Comparison of ENCODE assay signal across 9 cellular contexts in genomic region chr12:50132505-50133135, GRCh38. TPM values are rescaled to one million over a fixed set of nuclear protein-coding genes. Genes with fewer than 3 reads are reported as not detected.
DNase-seq lines count a peak whose midpoint lies in the region; ATAC-seq and TF ChIP-seq lines count a peak whose summit lies in the region.
"Had no signal": no experiment of that assay in that cellular context is flagged by ENCODE, and none has a peak within 500 bp of the region (broad histone marks: within the 10 kb centered on the region; RNA-seq: fewer than 3 reads in every experiment).

No MANE protein-coding gene starts in this region.

- H3K4me3 ChIP-seq in NB4 (ENCODE audit: low read depth, low read length) (no peak overlapping the region), body of pancreas (no peak overlapping the region)
- H3K4me3 ChIP-seq: A549 had no signal

- no peaks in the 10 kb centered on the region for H3K9me3 Mint-ChIP-seq in memory B cell

- H3K36me3 ChIP-seq in body of pancreas (replicated peaks in 1 of 2; ENCODE audit: insufficient read depth in 1 of 2, low read depth in 2 of 2) = peaks cover 0 to 11% of the 10 kb centered on the region in 2 donors

- no peak overlapping the region for H3K4me3 Mint-ChIP-seq in memory B cell

- TF ChIP-seq POLR2A in NB4 (IDR thresholded peaks at IDR 0.05; ENCODE audit: extremely low read depth, insufficient read length) = no peak
- no peak for TF ChIP-seq POLR2A in body of pancreas (IDR thresholded peaks at IDR 0.05)

- DNase-seq in DMS153 (lab: John Stamatoyannopoulos, UW) = peak; percentile 2
- DNase-seq in DMS153 treated with DMSO at 0.1 percent for 48 hours (lab: John Stamatoyannopoulos, UW; ENCODE audit: unreplicated experiment) = no peak
- DNase-seq in NB4 (ENCODE audit: low read depth) = peak; percentile 76
- DNase-seq in body of pancreas = no peak
- DNase-seq in memory B cell (ENCODE audit: low spot score in 2 of 2) = no peak
- DNase-seq in LoVo (ENCODE audit: low spot score) = no peak
- no peak for DNase-seq in stimulated activated CD4-positive, alpha-beta T cell treated with anti-CD3 and anti-CD28 coated beads, Interleukin-4, amount 100 ng/mL, for 24 hours
- DNase-seq in activated CD4-positive, CD25-positive, alpha-beta regulatory T cell (lab: John Stamatoyannopoulos, UW) = no peak

- WGBS in body of pancreas, 2 donors = 52 to 72% methylated on average over 2 of the region's 2 CpGs

- TF ChIP-seq CTCF in NB4 (IDR thresholded peaks at IDR 0.05; ENCODE audit: low read depth, low read length) (peak; percentile 57), body of pancreas (IDR thresholded peaks at IDR 0.05) (peak in 5 of 7 experiments; percentile 24 to 70 (median 47))

- H3K27me3 ChIP-seq in body of pancreas = no peaks in the 10 kb centered on the region

- peak overlapping the region; percentile 16 for H3K27ac Mint-ChIP-seq in memory B cell

- no peaks in the 10 kb centered on the region for H3K9me3 ChIP-seq in body of pancreas
- H3K9me3 ChIP-seq: A549 had no signal

- peaks cover 41% of the 10 kb centered on the region for H3K36me3 Mint-ChIP-seq in memory B cell

- H3K27me3 Mint-ChIP-seq in memory B cell = no peaks in the 10 kb centered on the region

- H3K4me1 ChIP-seq in body of pancreas = no peaks in the 10 kb centered on the region
- H3K4me1 ChIP-seq: A549 had no signal

- intact Hi-C loops in body of pancreas (cut with DNase I) = no loop called here

- H3K27ac ChIP-seq in body of pancreas = no peak overlapping the region
- H3K27ac ChIP-seq: A549 had no signal

- H3K4me1 Mint-ChIP-seq in memory B cell = peaks cover 19% of the 10 kb centered on the region

- peak; percentile 42 for ATAC-seq in body of pancreas
- ATAC-seq in memory B cell (ENCODE audit: low read depth) = no peak
- ATAC-seq: A549 had no signal

RNA-seq across cellular contexts. Expression of gene COX14, which starts 20.6 kb away (rescaled TPM):
- 10 to 100 TPM; 14.5 to 47.8 TPM for total RNA-seq in body of pancreas

RNA-seq across cellular contexts. Expression of gene GPD1, which starts 28.8 kb away (rescaled TPM):
- 100 to 1,000 TPM in 1 of 2 donors, 1 to 10 TPM in 1; 7.0 to 232 TPM for total RNA-seq in body of pancreas

RNA-seq across cellular contexts. Expression of gene CERS5, which starts 34.5 kb away (rescaled TPM):
- total RNA-seq in body of pancreas = 10 to 100 TPM; 17.8 to 20.2 TPM

RNA-seq across cellular contexts. Expression of gene SMARCD1, which starts 47.5 kb away (rescaled TPM):
- total RNA-seq in body of pancreas = 10 to 100 TPM; 34.2 to 52.7 TPM

Comparison
In these comparisons a context has a peak if more than half of its experiments do, and no peak if none do; other contexts are left out.
1. DNase-seq: peak in DMS153 (single experiment) and NB4 (single experiment); none in DMS153 treated with DMSO at 0.1 percent for 48 hours (single experiment), body of pancreas (0 of 4), memory B cell (0 of 2), LoVo (single experiment), stimulated activated CD4-positive, alpha-beta T cell treated with anti-CD3 and anti-CD28 coated beads, Interleukin-4, amount 100 ng/mL, for 24 hours (single experiment) and activated CD4-positive, CD25-positive, alpha-beta regulatory T cell (0 of 4).